Comparison of ENCODE assay signal across 8 cellular contexts in genomic region chr3:144854020-144854419, GRCh38.
A peak's percentile ranks its signal among the peaks of the same experiment; 100 is the strongest.
DNase-seq lines count a peak whose midpoint lies in the region; ATAC-seq and TF ChIP-seq lines count a peak whose summit lies in the region.
"Not testable (repeated sequence)": the region's sequence is repeated elsewhere in the genome, so short reads cannot be mapped to it uniquely, and the experiment has no call there.

No MANE protein-coding gene starts in this region.

- H3T11ph ChIP-seq in H9 (ENCODE audit: low read length): not testable (repeated sequence)

- H3K4me2 ChIP-seq in H9 (ENCODE audit: insufficient read depth, insufficient read length, low read length); mesendoderm (ENCODE audit: low read length): not testable (repeated sequence)

- H4K20me1 ChIP-seq in H9 (ENCODE audit: control insufficient read depth, insufficient read depth, insufficient read length): not testable (repeated sequence)

- CTCF ChIA-PET in WTC11 (lab: Charles Lee): not testable (repeated sequence)

- H4K91ac ChIP-seq in H9 (ENCODE audit: insufficient read length, low read depth, low read length): not testable (repeated sequence)

- not testable (repeated sequence) for H3K9ac ChIP-seq in H9 (ENCODE audit: extremely low read depth, insufficient read length, low read length); endodermal cell (ENCODE audit: extremely low read depth, low read length, poor library complexity, severe bottlenecking); mesendoderm (ENCODE audit: low read length)

- H3K4me3 ChIP-seq in LNCaP clone FGC (ENCODE audit: low read depth, low read length); endodermal cell (ENCODE audit: low read length); mesendoderm (ENCODE audit: low read length): not testable (repeated sequence)

- not testable (repeated sequence) for H2AK5ac ChIP-seq in H9 (ENCODE audit: insufficient read length, low read length); mesendoderm (ENCODE audit: low read length)

- H2BK15ac ChIP-seq in H9 (ENCODE audit: low read depth, low read length); mesendoderm (replicated peaks; ENCODE audit: low read depth): not testable (repeated sequence)

- not testable (repeated sequence) for H3K36me3 Mint-ChIP-seq in H9 (ENCODE audit: insufficient read depth in 1 of 3, low read depth in 3 of 3); WTC11; endodermal cell (ENCODE audit: low read depth)

- not testable (repeated sequence) for H3K18ac ChIP-seq in H9 (ENCODE audit: insufficient read length, low read depth, low read length); mesendoderm (ENCODE audit: low read length)

- not testable (repeated sequence) for H2BK20ac ChIP-seq in H9 (ENCODE audit: low read depth, low read length, poor library complexity, severe bottlenecking)

- H3K9me3 ChIP-seq in H9 (ENCODE audit: control insufficient read depth, low read depth, low read length); endodermal cell (ENCODE audit: control insufficient read depth, low read length): not testable (repeated sequence)

- not testable (repeated sequence) for H2AFZ ChIP-seq in H9 (ENCODE audit: low read length)

- not testable (repeated sequence) for H3K4me1 Mint-ChIP-seq in H9, endodermal cell
- H3K4me1 Mint-ChIP-seq in WTC11: peaks cover 12% of the 10 kb centered on the region

- not testable (repeated sequence) for H3K9me3 Mint-ChIP-seq in H9, WTC11, endodermal cell

- not testable (repeated sequence) for H2BK120ac ChIP-seq in H9 (ENCODE audit: low read depth, low read length, poor library complexity, severe bottlenecking); mesendoderm (ENCODE audit: low read depth, low read length)

- H3K36me3 ChIP-seq in endodermal cell (ENCODE audit: control insufficient read depth, insufficient read depth, low read length); mesendoderm (ENCODE audit: control insufficient read depth, insufficient read depth, low read length): not testable (repeated sequence)

- H4K5ac ChIP-seq in H9 (ENCODE audit: insufficient read length, low read depth, low read length); mesendoderm (ENCODE audit: low read length): not testable (repeated sequence)

- H3K14ac ChIP-seq in H9 (ENCODE audit: insufficient read depth, low read length): not testable (repeated sequence)

- not testable (repeated sequence) for H3K27ac Mint-ChIP-seq in H9, WTC11, endodermal cell

- H3K27ac ChIP-seq in C4-2B; H9 (ENCODE audit: insufficient read length, low read depth, low read length); endodermal cell (ENCODE audit: low read depth, low read length); mesendoderm (ENCODE audit: low read depth, low read length): not testable (repeated sequence)

- not testable (repeated sequence) for H2BK12ac ChIP-seq in H9 (ENCODE audit: insufficient read length, low read depth, low read length)

- POLR2A ChIA-PET in WTC11 (lab: Charles Lee): not testable (repeated sequence)

- H3K23me2 ChIP-seq in H9 (ENCODE audit: insufficient read length, low read depth, low read length, poor library complexity, severe bottlenecking): not testable (repeated sequence)

- not testable (repeated sequence) for H3K4me1 ChIP-seq in H9 (ENCODE audit: insufficient read depth, low read length); endodermal cell (ENCODE audit: control insufficient read depth, insufficient read depth, low read length); mesendoderm (ENCODE audit: control insufficient read depth, low read depth, low read length)

- not testable (repeated sequence) for H3K4ac ChIP-seq in H9 (ENCODE audit: low read depth, low read length); mesendoderm (ENCODE audit: low read depth, low read length)

- ATAC-seq in WTC11: not testable (repeated sequence)

- not testable (repeated sequence) for H2BK5ac ChIP-seq in H9 (ENCODE audit: insufficient read length, low read length); mesendoderm (ENCODE audit: low read length)

- not testable (repeated sequence) for H4K8ac ChIP-seq in H9 (replicated peaks; ENCODE audit: insufficient read length, low read depth, low read length); mesendoderm (ENCODE audit: low read depth, low read length)

- H3K27me3 Mint-ChIP-seq in H9 (ENCODE audit: low read depth); WTC11 (ENCODE audit: low read depth); endodermal cell (ENCODE audit: insufficient read depth): not testable (repeated sequence)

- H3K79me2 ChIP-seq in H9 (ENCODE audit: insufficient read depth, low read length); mesendoderm (ENCODE audit: control insufficient read depth, insufficient read depth, low read length): not testable (repeated sequence)

- DNase-seq in H9: peak; percentile 38
- DNase-seq in LNCaP clone FGC (ENCODE audit: low read depth): not testable (repeated sequence)
- DNase-seq in RPMI8226: peak; percentile 6
- peak; percentile 5 for DNase-seq in UCSD-AML1 (lab: John Stamatoyannopoulos, UW; ENCODE audit: unreplicated experiment)
- peak; percentile 25 for DNase-seq in WTC11 (ENCODE audit: low spot score)
- peak; percentile 59 for DNase-seq in endodermal cell
- DNase-seq in mesendoderm: peak; percentile 31

- H3K23ac ChIP-seq in H9 (ENCODE audit: insufficient read length, low read depth, low read length); mesendoderm (ENCODE audit: low read length): not testable (repeated sequence)

- H3K56ac ChIP-seq in H9 (ENCODE audit: insufficient read length, low read depth, low read length); mesendoderm (ENCODE audit: low read length): not testable (repeated sequence)

- H3K79me1 ChIP-seq in H9 (ENCODE audit: insufficient read depth, low read depth, low read length, poor library complexity, severe bottlenecking); mesendoderm (ENCODE audit: low read length): not testable (repeated sequence)

- H3K27me3 ChIP-seq in H9 (ENCODE audit: insufficient read depth, low read length); endodermal cell (ENCODE audit: control insufficient read depth, insufficient read depth, low read length, poor library complexity, severe bottlenecking); mesendoderm (ENCODE audit: insufficient read depth, low read length, poor library complexity): not testable (repeated sequence)

- peak; percentile 14; the same call in 1 of the 2 replicates for TF ChIP-seq CTCF in C4-2B (conservative IDR thresholded peaks at IDR 0.05)
- peak; percentile 37; the same call in 2 of the 3 replicates for TF ChIP-seq CTCF in H9 (conservative IDR thresholded peaks at IDR 0.05)
- peak; percentile 39 for TF ChIP-seq CTCF in LNCaP clone FGC (IDR thresholded peaks at IDR 0.05; ENCODE audit: control insufficient read depth, extremely low read depth, insufficient read depth)
- TF ChIP-seq CTCF in WTC11 (IDR thresholded peaks at IDR 0.05): not testable (repeated sequence)
- peak; percentile 41 for TF ChIP-seq CTCF in endodermal cell (conservative IDR thresholded peaks at IDR 0.05)

- H3K4me3 Mint-ChIP-seq in H9, WTC11, endodermal cell: not testable (repeated sequence)

- WGBS in H9 (ENCODE audit: extremely low coverage, insufficient read length, low lambda C conversion rate): no CpG with 5 or more reads among the region's 9 CpGs
- WGBS in endodermal cell (ENCODE audit: insufficient coverage in 1 of 2, insufficient read length in 1 of 2), 2 experiments: 83 to 92% methylated on average over 2 to 7 of the region's 9 CpGs
- no CpG with 5 or more reads among the region's 9 CpGs for whole genome bisulfite sequencing in mesendoderm (ENCODE audit: extremely low coverage, insufficient coverage, low lambda C conversion rate)
